19 cellular contexts compared by ENCODE assay signal in the genomic region with DNA sequence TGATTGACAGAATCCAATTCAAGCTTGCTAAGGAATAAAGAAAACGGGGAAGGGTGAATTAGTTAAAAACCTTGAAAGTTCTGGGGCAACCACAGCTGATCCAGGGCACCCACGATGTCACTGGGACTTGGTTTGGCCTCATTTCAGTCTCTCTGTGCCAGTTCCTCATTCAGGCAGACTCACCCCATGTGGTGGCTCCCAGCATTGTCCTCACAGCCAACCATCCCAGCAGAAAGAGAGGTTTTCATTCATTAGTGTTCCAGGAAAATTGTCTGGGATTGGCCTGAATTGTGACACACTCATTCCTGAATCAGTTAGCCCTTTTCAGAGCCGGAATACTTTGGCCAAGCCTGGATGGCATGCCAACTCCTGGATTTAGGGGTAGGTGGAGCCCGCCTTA.
"Had no signal": no experiment of that assay in that cellular context is flagged by ENCODE, and none has a peak within 500 bp of the region (broad histone marks: within the 10 kb centered on the region; RNA-seq: fewer than 3 reads in every experiment).

No MANE protein-coding gene starts in this region.

- H3K4me1 Mint-ChIP-seq: activated CD4-positive, alpha-beta T cell treated with anti-CD3 and anti-CD28 coated beads for 36 hours; activated naive CD8-positive, alpha-beta T cell treated with anti-CD3 and anti-CD28 coated beads for 36 hours; central memory CD8-positive, alpha-beta T cell; stimulated activated effector memory CD8-positive, alpha-beta T cell treated with anti-CD3 and anti-CD28 coated beads, Interleukin-12 subunit alpha, Interleukin-12 subunit beta, amount 100 ng/mL, for 72 hours; T-cell had no signal

- H3K27ac Mint-ChIP-seq: activated CD4-positive, alpha-beta T cell treated with anti-CD3 and anti-CD28 coated beads for 36 hours; activated naive CD8-positive, alpha-beta T cell treated with anti-CD3 and anti-CD28 coated beads for 36 hours; stimulated activated effector memory CD8-positive, alpha-beta T cell treated with anti-CD3 and anti-CD28 coated beads, Interleukin-12 subunit alpha, Interleukin-12 subunit beta, amount 100 ng/mL, for 72 hours; T-cell; WTC11 had no signal

- H3K27me3 ChIP-seq: brain microvascular endothelial cell, pancreas, sigmoid colon, stomach, upper lobe of left lung had no signal

- H3K4me1 ChIP-seq: pancreas, sigmoid colon, stomach, upper lobe of left lung had no signal

- DNase-seq: activated CD4-positive, alpha-beta T cell treated with anti-CD3 and anti-CD28 coated beads for 36 hours; activated CD4-positive, alpha-beta T cell treated with anti-CD3 and anti-CD28 coated beads, Interleukin-2, amount 50 U/mL, for 48 hours; activated naive CD8-positive, alpha-beta T cell treated with anti-CD3 and anti-CD28 coated beads for 36 hours; activated T-cell treated with anti-CD3 and anti-CD28 coated beads for 4 hours; amniotic stem cell; brain microvascular endothelial cell; cortex of kidney; esophagus squamous epithelium; pancreas; sigmoid colon; stimulated activated CD4-positive, alpha-beta T cell treated with anti-CD3 and anti-CD28 coated beads, Interleukin-4, amount 100 ng/mL, for 24 hours; stomach; T-cell; upper lobe of left lung had no signal

- H3K4me3 Mint-ChIP-seq: activated CD4-positive, alpha-beta T cell treated with anti-CD3 and anti-CD28 coated beads for 36 hours; activated naive CD8-positive, alpha-beta T cell treated with anti-CD3 and anti-CD28 coated beads for 36 hours; central memory CD8-positive, alpha-beta T cell; stimulated activated effector memory CD8-positive, alpha-beta T cell treated with anti-CD3 and anti-CD28 coated beads, Interleukin-12 subunit alpha, Interleukin-12 subunit beta, amount 100 ng/mL, for 72 hours; T-cell; WTC11 had no signal

- H3K36me3 ChIP-seq: brain microvascular endothelial cell, esophagus squamous epithelium, pancreas, sigmoid colon, stomach, thoracic aorta, upper lobe of left lung had no signal

- H3K4me3 ChIP-seq: esophagus squamous epithelium, lung, pancreas, sigmoid colon, stomach, thoracic aorta, upper lobe of left lung had no signal

- H3K27ac ChIP-seq: brain microvascular endothelial cell, esophagus squamous epithelium, pancreas, sigmoid colon, stomach, thoracic aorta, upper lobe of left lung had no signal

- H3K36me3 Mint-ChIP-seq: activated naive CD8-positive, alpha-beta T cell treated with anti-CD3 and anti-CD28 coated beads for 36 hours; stimulated activated effector memory CD8-positive, alpha-beta T cell treated with anti-CD3 and anti-CD28 coated beads, Interleukin-12 subunit alpha, Interleukin-12 subunit beta, amount 100 ng/mL, for 72 hours; T-cell; WTC11 had no signal

- H3K9me3 Mint-ChIP-seq: activated naive CD8-positive, alpha-beta T cell treated with anti-CD3 and anti-CD28 coated beads for 36 hours; central memory CD8-positive, alpha-beta T cell; T-cell; WTC11 had no signal

- H3K9me3 ChIP-seq: esophagus squamous epithelium, pancreas, sigmoid colon, stomach, thoracic aorta, upper lobe of left lung had no signal

- H3K27me3 Mint-ChIP-seq: activated CD4-positive, alpha-beta T cell treated with anti-CD3 and anti-CD28 coated beads for 36 hours had no signal
